In the genomic region with DNA sequence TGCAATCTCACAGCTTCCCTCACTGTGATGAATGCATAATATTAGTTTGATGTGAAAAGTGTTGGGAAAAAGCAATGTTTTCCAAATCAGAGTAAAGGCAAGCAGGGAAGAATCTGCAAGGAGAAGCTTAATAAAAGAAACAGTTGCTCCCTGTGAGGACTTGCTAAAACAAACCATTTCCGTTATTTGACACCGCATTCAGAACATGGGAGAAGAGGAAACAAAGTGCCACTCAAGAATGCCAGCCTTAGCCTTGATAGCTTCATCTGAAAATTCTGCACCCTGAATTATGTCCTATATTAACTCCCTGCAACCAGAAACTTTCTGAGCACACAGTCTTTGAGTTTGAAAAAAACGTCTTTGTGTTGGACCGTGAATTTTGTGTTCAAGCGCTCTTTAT, we compare ENCODE assay signal across 2 cellular contexts.
TF ChIP-seq lines count a peak whose summit lies in the region.

No MANE protein-coding gene starts in this region.

TF ChIP-seq in SK-N-SH treated with all-trans-retinoic acid at 6 μM for 48 hours, 23 proteins besides CTCF, POLR2A, EP300 and RAD21:
- TF ChIP-seq POU6F1 (CRISPR knock-in tag; IDR thresholded peaks at IDR 0.05; ENCODE audit: borderline replicate concordance, low read depth) = no peak
- no peak for TF ChIP-seq ESRRG (CRISPR knock-in tag; IDR thresholded peaks at IDR 0.05)
- no peak for TF ChIP-seq GLIS3 (CRISPR knock-in tag; IDR thresholded peaks at IDR 0.05)
- TF ChIP-seq CSDC2 (CRISPR knock-in tag; IDR thresholded peaks at IDR 0.05) = no peak
- no peak for TF ChIP-seq ARNTL (CRISPR knock-in tag; IDR thresholded peaks at IDR 0.05; ENCODE audit: borderline replicate concordance, low read depth)
- TF ChIP-seq TOX (CRISPR knock-in tag; IDR thresholded peaks at IDR 0.05; ENCODE audit: borderline replicate concordance) = no peak
- no peak for TF ChIP-seq CREB5 (CRISPR knock-in tag; IDR thresholded peaks at IDR 0.05; ENCODE audit: low read depth)
- no peak for TF ChIP-seq ZNF8 (CRISPR knock-in tag; IDR thresholded peaks at IDR 0.05)
TF ChIP-seq in SK-N-SH treated with all-trans-retinoic acid at 6 μM for 48 hours: peak in this region for 0.

TF ChIP-seq in SK-N-SH, 30 proteins besides CTCF, POLR2A, EP300 and RAD21 (continued from another document):
- TF ChIP-seq RCOR1 (IDR thresholded peaks at IDR 0.05; ENCODE audit: low read length) = no peak
- TF ChIP-seq TEAD4 (IDR thresholded peaks at IDR 0.05; ENCODE audit: borderline replicate concordance, insufficient read depth) = no peak
- TF ChIP-seq YY1 (IDR thresholded peaks at IDR 0.05; ENCODE audit: low read depth) = no peak
- no peak for TF ChIP-seq SMC3 (IDR thresholded peaks at IDR 0.05; ENCODE audit: low read depth, low read length)
- TF ChIP-seq ZBTB33 (IDR thresholded peaks at IDR 0.05; ENCODE audit: borderline replicate concordance, low read depth) = no peak
- TF ChIP-seq, protein P1, sequence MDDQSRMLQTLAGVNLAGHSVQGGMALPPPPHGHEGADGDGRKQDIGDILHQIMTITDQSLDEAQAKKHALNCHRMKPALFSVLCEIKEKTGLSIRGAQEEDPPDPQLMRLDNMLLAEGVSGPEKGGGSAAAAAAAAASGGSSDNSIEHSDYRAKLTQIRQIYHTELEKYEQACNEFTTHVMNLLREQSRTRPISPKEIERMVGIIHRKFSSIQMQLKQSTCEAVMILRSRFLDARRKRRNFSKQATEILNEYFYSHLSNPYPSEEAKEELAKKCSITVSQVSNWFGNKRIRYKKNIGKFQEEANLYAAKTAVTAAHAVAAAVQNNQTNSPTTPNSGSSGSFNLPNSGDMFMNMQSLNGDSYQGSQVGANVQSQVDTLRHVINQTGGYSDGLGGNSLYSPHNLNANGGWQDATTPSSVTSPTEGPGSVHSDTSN (IDR thresholded peaks at IDR 0.05) = no peak
- no peak for TF ChIP-seq TAF1 (IDR thresholded peaks at IDR 0.05; ENCODE audit: borderline replicate concordance, low read depth, low read length)
- no peak for TF ChIP-seq POLR2AphosphoS5 (IDR thresholded peaks at IDR 0.05; ENCODE audit: low read depth, low read length)
TF ChIP-seq in SK-N-SH: peak in this region for 0.
